In genomic region chr19:53536223-53536543, GRCh38 we compare ENCODE assay signal across 17 cellular contexts. TPM values are rescaled to one million over a fixed set of nuclear protein-coding genes. Genes with fewer than 3 reads are reported as not detected.
DNase-seq lines count a peak whose midpoint lies in the region; ATAC-seq, FAIRE-seq and TF ChIP-seq lines count a peak whose summit lies in the region.
"Had no signal": no experiment of that assay in that cellular context is flagged by ENCODE, and none has a peak within 500 bp of the region (broad histone marks: within the 10 kb centered on the region; RNA-seq: fewer than 3 reads in every experiment).

No MANE protein-coding gene starts in this region.

- TF ChIP-seq EP300 in A549 (IDR thresholded peaks at IDR 0.05): no peak

- H3K27me3 Mint-ChIP-seq in WTC11 (ENCODE audit: low read depth) (no peaks in the 10 kb centered on the region), mesothelial cell of epicardium (ENCODE audit: low read depth) (no peaks in the 10 kb centered on the region)

- DNase-seq in A549 (ENCODE audit: low read depth in 1 of 2, low spot score in 1 of 2): no peak
- DNase-seq in WTC11 (ENCODE audit: low spot score): no peak
- no peak for DNase-seq in mesothelial cell of epicardium (ENCODE audit: low spot score in 2 of 2, unreplicated experiment in 2 of 2)
- no peak for DNase-seq in NCI-H1092 (lab: John Stamatoyannopoulos, UW)
- DNase-seq in foreskin keratinocyte: no peak
- DNase-seq: activated CD4-positive, CD25-positive, alpha-beta regulatory T cell treated with anti-CD3 and anti-CD28 coated beads, Interleukin-2, amount 50 U/mL, for 72 hours; EL; GOT3; heart right ventricle; left lung; NCI-H187 treated with DMSO at 0.1 percent for 48 hours; NCI-H69; stimulated activated CD4-positive, alpha-beta T cell treated with anti-CD3 and anti-CD28 coated beads, Interleukin-1b, Interleukin-23, amount 100 ng/mL, for 48 hours had no signal

- CTCF ChIA-PET in A549 (lab: Yijun Ruan, JAX) (no interaction called here), WTC11 (lab: Charles Lee) (interaction anchor here (1.1 to 1.9 kb wide), 3 partner anchors 24 to 494 kb away, joined by 4 to 6 read pairs (median 4); no protein-coding TSS in a partner anchor)

- H3K9me3 Mint-ChIP-seq in WTC11: no peaks in the 10 kb centered on the region
- no peaks in the 10 kb centered on the region for H3K9me3 Mint-ChIP-seq in mesothelial cell of epicardium

- H3K4me1 ChIP-seq in A549: no peaks in the 10 kb centered on the region
- H3K4me1 ChIP-seq in BLaER1: peaks cover 15% of the 10 kb centered on the region; the same call in 1 of the 2 replicates
- no peaks in the 10 kb centered on the region for H3K4me1 ChIP-seq in foreskin keratinocyte

- H3K4me1 Mint-ChIP-seq in WTC11 (peaks cover 5% of the 10 kb centered on the region; the same call in 1 of the 2 replicates), mesothelial cell of epicardium (peaks cover 11% of the 10 kb centered on the region)

- H3K36me3 Mint-ChIP-seq in WTC11 (peaks cover 33% of the 10 kb centered on the region), mesothelial cell of epicardium (peaks cover 3% of the 10 kb centered on the region)

- H3K27ac ChIP-seq in A549 (no peak overlapping the region), BLaER1 (no peak overlapping the region), foreskin keratinocyte (no peak overlapping the region)
- H3K27ac ChIP-seq: epithelial cell of prostate had no signal

- no peak for TF ChIP-seq RAD21 in A549 (conservative IDR thresholded peaks at IDR 0.05 in 1 of 2, IDR thresholded peaks at IDR 0.05 in 1 of 2)

- ATAC-seq in A549 (no peak), WTC11 (no peak), HG02571 (IDR thresholded peaks at IDR 0.05; ENCODE audit: unreplicated experiment) (no peak), foreskin keratinocyte (no peak)
- ATAC-seq: heart right ventricle; left lung; stimulated activated effector memory CD8-positive, alpha-beta T cell treated with anti-CD3 and anti-CD28 coated beads, Interleukin-12 subunit alpha, Interleukin-12 subunit beta, amount 100 ng/mL, for 72 hours had no signal

- H3K4me3 Mint-ChIP-seq in WTC11: no peak overlapping the region
- peak overlapping the region; percentile 40 for H3K4me3 Mint-ChIP-seq in mesothelial cell of epicardium

- no peaks in the 10 kb centered on the region for H3K27me3 ChIP-seq in BLaER1
- no peaks in the 10 kb centered on the region for H3K27me3 ChIP-seq in foreskin keratinocyte
- H3K27me3 ChIP-seq: heart right ventricle, left lung had no signal

- no peaks in the 10 kb centered on the region for H4K20me1 ChIP-seq in BLaER1

- TF ChIP-seq POLR2A in A549 (IDR thresholded peaks at IDR 0.05; ENCODE audit: low read length): no peak

- H3K4me2 ChIP-seq in A549 (no peak overlapping the region), BLaER1 (peak overlapping the region; percentile 77; the same call in 1 of the 2 replicates)

- FAIRE-seq in A549 (lab: Jason Lieb, UNC): peak; percentile 7

- H3K9me3 ChIP-seq in A549 (peaks cover 31% of the 10 kb centered on the region), BLaER1 (no peaks in the 10 kb centered on the region)
- H3K9me3 ChIP-seq: heart right ventricle, left lung had no signal

- POLR2A ChIA-PET in A549 (lab: Yijun Ruan, JAX): interaction anchor here (1.6 kb wide), 1 partner anchor 16 kb away, joined by 4 read pairs; no protein-coding TSS in a partner anchor
- POLR2A ChIA-PET in WTC11 (lab: Charles Lee): no interaction called here

- no peak for TF ChIP-seq CTCF in A549 (IDR thresholded peaks at IDR 0.05)
- no peak for TF ChIP-seq CTCF in WTC11 (IDR thresholded peaks at IDR 0.05)
- no peak for TF ChIP-seq CTCF in mesothelial cell of epicardium (IDR thresholded peaks at IDR 0.05; ENCODE audit: unreplicated experiment)
- TF ChIP-seq CTCF in foreskin keratinocyte (conservative IDR thresholded peaks at IDR 0.05): no peak

- peak overlapping the region; percentile 63; the same call in 1 of the 2 replicates for H3K27ac Mint-ChIP-seq in WTC11
- peak overlapping the region; percentile 21 for H3K27ac Mint-ChIP-seq in mesothelial cell of epicardium
- H3K27ac Mint-ChIP-seq: stimulated activated effector memory CD8-positive, alpha-beta T cell treated with anti-CD3 and anti-CD28 coated beads, Interleukin-12 subunit alpha, Interleukin-12 subunit beta, amount 100 ng/mL, for 72 hours had no signal

- peaks cover 19% of the 10 kb centered on the region for H3K36me3 ChIP-seq in BLaER1

- H3K9ac ChIP-seq in BLaER1: no peak overlapping the region

- H3K4me3 ChIP-seq in A549: no peak overlapping the region
- H3K4me3 ChIP-seq in BLaER1: no peak overlapping the region

TF ChIP-seq in A549, 52 proteins besides CTCF, POLR2A, EP300 and RAD21:
- TF ChIP-seq PBX3 (IDR thresholded peaks at IDR 0.05): no peak
- TF ChIP-seq KDM1A (IDR thresholded peaks at IDR 0.05; ENCODE audit: low read depth): no peak
- TF ChIP-seq EHF (CRISPR knock-in tag; IDR thresholded peaks at IDR 0.05): no peak

TF ChIP-seq in WTC11, 78 proteins besides CTCF, POLR2A, EP300 and RAD21:
- TF ChIP-seq E2F1 (CRISPR knock-in tag; IDR thresholded peaks at IDR 0.05) (no peak), TCF7 (CRISPR knock-in tag; IDR thresholded peaks at IDR 0.05; ENCODE audit: low read depth) (no peak), USF2 (CRISPR knock-in tag; IDR thresholded peaks at IDR 0.05) (no peak), ESRRA (CRISPR knock-in tag; IDR thresholded peaks at IDR 0.05; ENCODE audit: borderline replicate concordance) (no peak), USF1 (CRISPR knock-in tag; IDR thresholded peaks at IDR 0.05) (no peak), CREB1 (CRISPR knock-in tag; IDR thresholded peaks at IDR 0.05) (no peak), SOX15 (CRISPR knock-in tag; IDR thresholded peaks at IDR 0.05) (no peak), FOXK1 (CRISPR knock-in tag; IDR thresholded peaks at IDR 0.05) (no peak), PREB (CRISPR knock-in tag; IDR thresholded peaks at IDR 0.05; ENCODE audit: borderline replicate concordance) (no peak), NFE2L1 (CRISPR knock-in tag; IDR thresholded peaks at IDR 0.05) (no peak)

RNA-seq across cellular contexts. Expression of gene ZNF331, which starts 1.8 kb away (rescaled TPM):
- polyA plus RNA-seq in A549 (2011; rRNA removed) (18.1 and 19.2 TPM in 2 replicates), A549 (2017; fragmentation: RNase III; extraction: RNeasy Plus Mini Kit Qiagen cat#74134 plus additional on column Dnase treatment) (14.5 to 16.3 TPM (median 16.0 TPM) in 3 replicates), foreskin keratinocyte (2.3 and 2.6 TPM in 2 replicates)
- polyA plus RNA-seq in A549 (2012; cell fraction: cytosol; rRNA removed): 17.2 and 20.1 TPM in 2 replicates
- 75.8 and 108 TPM in 2 replicates for polyA plus RNA-seq in A549 (2012; cell fraction: nucleus; rRNA removed)
- polyA minus RNA-seq in A549 (2011; rRNA and poly(A)+ RNA removed): 17.1 and 20.7 TPM in 2 replicates
- total RNA-seq in WTC11 (2021) (56.0 to 62.0 TPM (median 56.7 TPM) in 3 replicates), mesothelial cell of epicardium (17.6 to 19.5 TPM (median 19.4 TPM) in 3 replicates), foreskin keratinocyte (6.1 and 8.6 TPM in 2 replicates)
